ENCODE assay signal across 20 cellular contexts in genomic region chr11:90310210-90310609, GRCh38.
DNase-seq lines count a peak whose midpoint lies in the region; ATAC-seq, FAIRE-seq and TF ChIP-seq lines count a peak whose summit lies in the region.
"Had no signal": no experiment of that assay in that cellular context is flagged by ENCODE, and none has a peak within 500 bp of the region (broad histone marks: within the 10 kb centered on the region; RNA-seq: fewer than 3 reads in every experiment).

No MANE protein-coding gene starts in this region.

- H3K9ac ChIP-seq in OCI-LY3 (ENCODE audit: low read length) (no peak overlapping the region), kidney (ENCODE audit: low read length in 2 of 2) (no peak overlapping the region)
- H3K9ac ChIP-seq: BLaER1 had no signal

- FAIRE-seq in kidney (lab: Jason Lieb, UNC), result no peak
- FAIRE-seq: A549, G401.6 had no signal

- H3K4me2 ChIP-seq in OCI-LY3 (ENCODE audit: low read length), result no peak overlapping the region
- H3K4me2 ChIP-seq: A549, BLaER1 had no signal

- no peaks in the 10 kb centered on the region for H3K9me3 ChIP-seq in A673 (ENCODE audit: low read depth, low read length, poor library complexity, severe bottlenecking)
- H3K9me3 ChIP-seq in OCI-LY3 (ENCODE audit: insufficient read depth, low read length), result no peaks in the 10 kb centered on the region
- no peaks in the 10 kb centered on the region for H3K9me3 ChIP-seq in kidney (ENCODE audit: control insufficient read depth in 1 of 2, low read length in 2 of 2)
- H3K9me3 ChIP-seq: A549, BLaER1 had no signal

- H2AFZ ChIP-seq in OCI-LY3 (ENCODE audit: low read depth, low read length), result no peak overlapping the region

- H3K36me3 ChIP-seq in A673 (ENCODE audit: insufficient read depth, low read length, poor library complexity, severe bottlenecking) (no peaks in the 10 kb centered on the region), OCI-LY3 (replicated peaks; ENCODE audit: low read depth, low read length) (no peaks in the 10 kb centered on the region), kidney (ENCODE audit: control insufficient read depth in 1 of 2, insufficient read depth in 2 of 2, low read length in 2 of 2) (no peaks in the 10 kb centered on the region)
- H3K36me3 ChIP-seq: BLaER1 had no signal

- TF ChIP-seq CTCF in A673 (conservative IDR thresholded peaks at IDR 0.05; ENCODE audit: low read depth, low read length) (peak; percentile 33; the same call in 1 of the 2 replicates), OCI-LY3 (IDR thresholded peaks at IDR 0.05; ENCODE audit: low read depth, low read length) (peak; percentile 34), kidney (IDR thresholded peaks at IDR 0.05; ENCODE audit: borderline replicate concordance, extremely low read depth, insufficient read depth) (peak; percentile 23)

- DNase-seq in A673 (ENCODE audit: low spot score) (no peak), DMS53 (lab: John Stamatoyannopoulos, UW) (peak; percentile 45), kidney (no peak), SW480 (ENCODE audit: low spot score) (no peak)
- no peak for DNase-seq in activated CD4-positive, CD25-positive, alpha-beta regulatory T cell (lab: John Stamatoyannopoulos, UW)
- DNase-seq in activated CD4-positive, CD25-positive, alpha-beta regulatory T cell treated with anti-CD3 and anti-CD28 coated beads, Interleukin-2, amount 50 U/mL, for 72 hours, result no peak
- DNase-seq: CD8-positive, alpha-beta memory T cell; GOT3; KBM-7; MV-4-11; NCI-H1694 treated with DMSO at 0.1 percent for 48 hours; NCI-H2227 treated with DMSO at 0.1 percent for 48 hours; NCI-H524; Right ventricle myocardium superior had no signal

- H3K4me1 ChIP-seq in A673 (ENCODE audit: insufficient read depth, low read length, poor library complexity, severe bottlenecking) (no peaks in the 10 kb centered on the region), OCI-LY3 (ENCODE audit: low read length) (no peaks in the 10 kb centered on the region), kidney (ENCODE audit: control insufficient read depth in 1 of 2, insufficient read depth in 1 of 2, low read depth in 1 of 2, low read length in 2 of 2) (no peaks in the 10 kb centered on the region)
- H3K4me1 ChIP-seq: A549, BLaER1 had no signal

- CTCF ChIA-PET in A673 (lab: Charles Lee), result no interaction called here

- intact Hi-C loops in A673 (cut with micrococcal nuclease; ENCODE audit: unreplicated experiment), result no loop called here
- intact Hi-C loops in kidney (cut with DNase I), result no loop called here

- H3K27ac ChIP-seq in A673 (ENCODE audit: low read depth, low read length, poor library complexity, severe bottlenecking) (no peak overlapping the region), OCI-LY3 (ENCODE audit: low read length) (no peak overlapping the region), kidney (ENCODE audit: low read depth in 2 of 2, low read length in 2 of 2) (no peak overlapping the region)
- H3K27ac ChIP-seq: A549, BLaER1, SK-N-MC had no signal

- H3K79me2 ChIP-seq in OCI-LY3 (ENCODE audit: low read length), result no peaks in the 10 kb centered on the region

- no peak for ATAC-seq in GM21528 (IDR thresholded peaks at IDR 0.05; ENCODE audit: low FRiP score, unreplicated experiment)
- ATAC-seq: A549 had no signal

- POLR2A ChIA-PET in A673 (lab: Charles Lee; ENCODE audit: low non-redundant PET), result interaction anchor here (0.6 kb wide), 1 partner anchor 22 kb away, joined by 3 read pairs; no protein-coding TSS in a partner anchor

- BruUV-seq in A673 (replicated peaks; lab: Mats Ljungman, UMichigan), result no TSS peak

- no peaks in the 10 kb centered on the region for H4K20me1 ChIP-seq in OCI-LY3 (ENCODE audit: insufficient read depth, low read length)
- H4K20me1 ChIP-seq: BLaER1 had no signal

- no peaks in the 10 kb centered on the region for H3K27me3 ChIP-seq in A673 (replicated peaks; ENCODE audit: insufficient read depth, low read depth, low read length, poor library complexity)
- H3K27me3 ChIP-seq in OCI-LY3 (ENCODE audit: low read depth, low read length), result no peaks in the 10 kb centered on the region
- H3K27me3 ChIP-seq: BLaER1 had no signal

- H3K4me3 ChIP-seq in A673 (ENCODE audit: low read depth, low read length, poor library complexity, severe bottlenecking) (no peak overlapping the region), OCI-LY3 (ENCODE audit: low read length) (no peak overlapping the region), kidney (ENCODE audit: low read length in 2 of 2) (no peak overlapping the region)
- H3K4me3 ChIP-seq: A549, BLaER1, SK-N-MC had no signal
